1 cellular context compared by ENCODE assay signal in genomic region chr20:62811720-62812119, GRCh38.
TF ChIP-seq lines count a peak whose summit lies in the region.

No MANE protein-coding gene starts in this region.

TF ChIP-seq in HepG2, 621 proteins besides CTCF, POLR2A, EP300 and RAD21:
- TF ChIP-seq ZBTB2 (CRISPR knock-in tag; IDR thresholded peaks at IDR 0.05; ENCODE audit: low read depth): no peak
- peak; percentile 5 for TF ChIP-seq RBM39 (IDR thresholded peaks at IDR 0.05; ENCODE audit: low read depth, low read length, poor library complexity, severe bottlenecking)
- TF ChIP-seq ZBTB33 (CRISPR knock-in tag; IDR thresholded peaks at IDR 0.05): peak; percentile 79
- TF ChIP-seq PAF1 (CRISPR knock-in tag; IDR thresholded peaks at IDR 0.05): 0 out of 2 replicates have a peak, but pooled peaks have one; percentile 30
- no peak for TF ChIP-seq CREB1 (IDR thresholded peaks at IDR 0.05)
- TF ChIP-seq CREB1 (CRISPR knock-in tag; IDR thresholded peaks at IDR 0.05): no peak
- TF ChIP-seq AGO2 (optimal IDR thresholded peaks at IDR 0.05; ENCODE audit: low read depth, low read length): peak; percentile 52
- no peak for TF ChIP-seq FOXJ3 (CRISPR knock-in tag; IDR thresholded peaks at IDR 0.05; ENCODE audit: borderline replicate concordance)
- no peak for TF ChIP-seq ZNF468 (CRISPR knock-in tag; IDR thresholded peaks at IDR 0.05)
